In genomic region chr10:109480836-109481235, GRCh38 we compare ENCODE assay signal across 18 cellular contexts.
"Had no signal": no experiment of that assay in that cellular context is flagged by ENCODE, and none has a peak within 500 bp of the region (broad histone marks: within the 10 kb centered on the region; RNA-seq: fewer than 3 reads in every experiment).

No MANE protein-coding gene starts in this region.

- H3K36me3 Mint-ChIP-seq: naive thymus-derived CD8-positive, alpha-beta T cell had no signal

- H3K27ac Mint-ChIP-seq: dendritic cell treated with granulocyte-macrophage colony-stimulating factor and Interleukin-4, amounts not matched to agents 40 ng/mL and 50 ng/mL, for 4 days; naive thymus-derived CD8-positive, alpha-beta T cell had no signal

- H3K4me3 Mint-ChIP-seq: dendritic cell treated with granulocyte-macrophage colony-stimulating factor and Interleukin-4, amounts not matched to agents 40 ng/mL and 50 ng/mL, for 4 days; naive thymus-derived CD8-positive, alpha-beta T cell had no signal

- H3K9me3 Mint-ChIP-seq: dendritic cell treated with granulocyte-macrophage colony-stimulating factor and Interleukin-4, amounts not matched to agents 40 ng/mL and 50 ng/mL, for 4 days had no signal

- H3K9me3 ChIP-seq: neutrophil, stomach, thoracic aorta, transverse colon had no signal

- H3K4me1 Mint-ChIP-seq: naive thymus-derived CD8-positive, alpha-beta T cell had no signal

- H3K27me3 Mint-ChIP-seq: dendritic cell treated with granulocyte-macrophage colony-stimulating factor and Interleukin-4, amounts not matched to agents 40 ng/mL and 50 ng/mL, for 4 days had no signal

- FAIRE-seq: colon, endothelial cell of umbilical vein, frontal cortex had no signal

- H3K36me3 ChIP-seq: heart left ventricle, neutrophil, stomach, thoracic aorta, transverse colon had no signal

- DNase-seq: erythroblast; heart left ventricle; hippocampal formation; kidney glomerular epithelial cell; mesendoderm; naive thymus-derived CD8-positive, alpha-beta T cell; posterior cingulate gyrus; stimulated activated naive CD4-positive, alpha-beta T cell; stomach; substantia nigra; transverse colon had no signal

- H3K4me1 ChIP-seq: heart left ventricle, stomach, transverse colon had no signal

- H3K4me3 ChIP-seq: heart left ventricle, skin epidermis, stomach, thoracic aorta, transverse colon had no signal

- H3K27ac ChIP-seq: heart left ventricle, neutrophil, skin epidermis, stomach, thoracic aorta, transverse colon had no signal

- H3K27me3 ChIP-seq: neutrophil, stomach, transverse colon had no signal
